ENCODE assay signal across 8 cellular contexts in the genomic region with DNA sequence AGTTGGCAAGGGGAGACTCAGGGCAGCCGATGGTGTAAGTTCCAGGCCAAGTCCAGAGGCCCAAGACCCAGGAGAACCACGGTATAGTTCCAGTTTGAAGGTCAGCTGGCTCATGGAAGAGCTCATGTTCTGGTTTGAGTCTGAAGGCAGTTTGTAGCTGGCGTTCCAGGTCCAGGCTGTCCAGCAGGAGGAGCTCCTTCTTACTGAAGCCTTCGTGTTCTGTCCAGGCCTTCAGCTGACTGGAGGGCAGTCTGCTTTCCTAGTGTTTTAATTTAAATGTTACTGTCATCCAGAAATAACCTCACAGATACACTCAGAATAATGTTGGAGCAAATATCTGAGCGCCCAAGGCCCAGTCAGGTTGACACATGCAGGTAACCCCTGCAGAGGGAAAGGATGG. TPM values are rescaled to one million over a fixed set of nuclear protein-coding genes. Genes with fewer than 3 reads are reported as not detected.
A peak's percentile ranks its signal among the peaks of the same experiment; 100 is the strongest.
DNase-seq lines count a peak whose midpoint lies in the region; ATAC-seq and TF ChIP-seq lines count a peak whose summit lies in the region.

No MANE protein-coding gene starts in this region.

- H3K4me3 Mint-ChIP-seq in progenitor cell of endocrine pancreas (ENCODE audit: low read depth) = no peak overlapping the region

- H3K4me1 Mint-ChIP-seq in progenitor cell of endocrine pancreas (ENCODE audit: low read depth) = peaks cover 10% of the 10 kb centered on the region

- H3K36me3 ChIP-seq in Peyer's patch = peaks cover 0 to 25% (median 0%) of the 10 kb centered on the region in 3 donors
- peaks cover 0 to 19% of the 10 kb centered on the region in 2 donors for H3K36me3 ChIP-seq in esophagus (ENCODE audit: control insufficient read depth in 2 of 2, insufficient read depth in 2 of 2, low read length in 1 of 2)

- ATAC-seq in HG02588 (IDR thresholded peaks at IDR 0.05; ENCODE audit: unreplicated experiment) (no peak), GM18498 (IDR thresholded peaks at IDR 0.05; ENCODE audit: unreplicated experiment) (no peak), HG03521 (IDR thresholded peaks at IDR 0.05; ENCODE audit: unreplicated experiment) (no peak)

- peaks cover 19% of the 10 kb centered on the region for H3K36me3 Mint-ChIP-seq in progenitor cell of endocrine pancreas (ENCODE audit: insufficient read depth)

- no peaks in the 10 kb centered on the region for H3K27me3 Mint-ChIP-seq in progenitor cell of endocrine pancreas

- peak in 4 of 6 experiments; percentile 9 to 49 (median 43) for TF ChIP-seq CTCF in Peyer's patch (IDR thresholded peaks at IDR 0.05)
- peak; percentile 44 for TF ChIP-seq CTCF in progenitor cell of endocrine pancreas (IDR thresholded peaks at IDR 0.05; ENCODE audit: unreplicated experiment)

- H3K9me3 ChIP-seq in Peyer's patch (no peaks in the 10 kb centered on the region), esophagus (ENCODE audit: control insufficient read depth in 2 of 2, insufficient read depth in 1 of 2, low read depth in 1 of 2, low read length in 1 of 2) (no peaks in the 10 kb centered on the region)

- no peaks in the 10 kb centered on the region for H3K27me3 ChIP-seq in Peyer's patch
- H3K27me3 ChIP-seq in esophagus (ENCODE audit: control insufficient read depth in 1 of 2, insufficient read depth in 2 of 2, low read length in 2 of 2) = no peaks in the 10 kb centered on the region

- no peak overlapping the region for H3K27ac Mint-ChIP-seq in progenitor cell of endocrine pancreas

- H3K27ac ChIP-seq in Peyer's patch = peak overlapping the region in 2 of 4 donors; percentile 58 to 65
- peak overlapping the region; percentile 93 to 96 for H3K27ac ChIP-seq in esophagus (ENCODE audit: low read depth in 2 of 2, low read length in 1 of 2)

- WGBS in esophagus, 2 donors = 30 to 53% methylated on average over 5 of the region's 5 CpGs

- peaks cover 0 to 33% (median 5%) of the 10 kb centered on the region in 4 donors for H3K4me1 ChIP-seq in Peyer's patch
- H3K4me1 ChIP-seq in esophagus (ENCODE audit: control insufficient read depth in 2 of 2, insufficient read depth in 2 of 2, low read length in 1 of 2) = peaks cover 7 to 23% of the 10 kb centered on the region in 2 donors

- no peak overlapping the region for H3K4me3 ChIP-seq in Peyer's patch
- no peak overlapping the region for H3K4me3 ChIP-seq in esophagus (ENCODE audit: low read depth in 1 of 2, low read length in 2 of 2)

- DNase-seq in EL = peak; percentile 30
- DNase-seq in Peyer's patch = no peak
- no peak for DNase-seq in progenitor cell of endocrine pancreas (ENCODE audit: low spot score, unreplicated experiment)
- DNase-seq in germinal center (ENCODE audit: low spot score) = no peak

- no peak for TF ChIP-seq POLR2A in Peyer's patch (IDR thresholded peaks at IDR 0.05)

- H3K9me3 Mint-ChIP-seq in progenitor cell of endocrine pancreas (ENCODE audit: low read depth) = no peaks in the 10 kb centered on the region

RNA-seq across cellular contexts. Expression of gene SUN1, which starts 4.2 kb away (rescaled TPM):
- total RNA-seq in Peyer's patch (100 to 1,000 TPM; 113 to 259 (median 192) TPM), progenitor cell of endocrine pancreas (152 and 157 TPM in 2 replicates)
- polyA plus RNA-seq in esophagus = 10 to 100 TPM; 54.7 to 91.6 TPM

RNA-seq across cellular contexts. Expression of gene GET4, which starts 39.9 kb away (rescaled TPM):
- total RNA-seq in Peyer's patch (10 to 100 TPM; 29.7 to 93.3 (median 56.8) TPM), progenitor cell of endocrine pancreas (58.2 and 58.7 TPM in 2 replicates)
- polyA plus RNA-seq in esophagus = 10 to 100 TPM; 43.2 to 44.5 TPM
